In the genomic region with DNA sequence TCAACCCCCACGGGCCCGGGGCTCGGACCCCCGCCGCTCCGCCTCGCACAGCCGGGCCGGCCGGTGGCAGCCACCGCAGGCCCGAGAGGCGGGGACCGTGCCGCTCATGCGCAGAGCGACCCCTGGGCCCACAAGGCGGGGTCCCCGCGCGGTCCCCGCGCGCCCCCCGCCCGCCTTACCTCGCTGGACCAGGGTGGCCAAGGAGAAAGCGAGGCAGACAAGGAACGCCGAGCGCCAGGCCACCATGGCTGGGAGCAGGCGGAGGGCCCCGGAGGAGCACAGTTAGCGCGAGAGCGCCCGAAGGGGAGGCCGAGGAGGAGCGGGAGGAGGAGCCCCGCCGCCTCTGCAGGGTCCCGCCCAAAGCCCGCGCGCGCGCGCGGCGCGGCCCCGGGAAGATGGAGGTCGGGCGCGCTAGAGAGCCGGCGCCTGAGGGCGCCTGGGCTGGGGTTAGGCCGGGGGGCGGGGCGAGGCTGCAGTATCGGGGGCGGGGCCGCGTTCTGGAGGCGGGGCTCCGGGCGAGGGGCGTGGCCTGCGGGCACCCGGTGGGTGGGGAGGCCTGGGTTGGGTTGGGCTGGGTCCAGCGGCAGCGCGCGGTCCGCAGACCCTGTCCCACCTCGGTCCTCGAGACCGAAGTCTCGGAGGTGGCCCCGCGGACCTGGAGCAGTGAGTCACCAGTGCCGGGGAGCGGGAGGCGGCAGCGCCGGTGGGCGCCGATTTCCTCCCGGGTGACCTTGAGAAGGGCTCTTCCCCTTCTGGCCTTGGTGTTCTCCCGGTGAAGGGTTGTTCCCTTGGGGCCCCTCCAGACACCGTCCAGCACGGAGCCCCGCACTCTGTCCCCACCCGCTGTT, we compare ENCODE assay signal across 8 cellular contexts.
DNase-seq lines count a peak whose midpoint lies in the region; ATAC-seq and TF ChIP-seq lines count a peak whose summit lies in the region.

A gene with protein sequence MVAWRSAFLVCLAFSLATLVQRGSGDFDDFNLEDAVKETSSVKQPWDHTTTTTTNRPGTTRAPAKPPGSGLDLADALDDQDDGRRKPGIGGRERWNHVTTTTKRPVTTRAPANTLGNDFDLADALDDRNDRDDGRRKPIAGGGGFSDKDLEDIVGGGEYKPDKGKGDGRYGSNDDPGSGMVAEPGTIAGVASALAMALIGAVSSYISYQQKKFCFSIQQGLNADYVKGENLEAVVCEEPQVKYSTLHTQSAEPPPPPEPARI (minus strand): TSS at position 326 of the 848 bp plus-strand sequence. CDS start 80 bp downstream, at position 246.

- H3K27ac ChIP-seq in substantia nigra (ENCODE audit: low read depth, low read length, poor library complexity, severe bottlenecking), result peak within 1 kb of the TSS; percentile 58

- TF ChIP-seq CTCF in HFF-Myc (IDR thresholded peaks at IDR 0.05; ENCODE audit: low read depth, low read length, missing control alignments), result no peak

- peak; percentile 96 for ATAC-seq in SK-N-SH treated with all-trans-retinoic acid at 6 μM for 48 hours

- DNase-seq in GM04504 (ENCODE audit: low read depth), result peak; percentile 70
- peak; percentile 19 for DNase-seq in HFF-Myc (ENCODE audit: extremely low read depth, low read depth)
- peak; percentile 87 for DNase-seq in NAMALWA (ENCODE audit: low spot score)
- DNase-seq in activated naive CD4-positive, alpha-beta T cell treated with anti-CD3 and anti-CD28 coated beads, Interleukin-2, amount 50 U/mL, for 16 hours, result peak; percentile 89
- peak; percentile 88 for DNase-seq in germinal center (ENCODE audit: low spot score)
- DNase-seq in nucleus accumbens (lab: John Stamatoyannopoulos, UW), result peak; percentile 2 to 91 (median 78)
- peak; percentile 35 to 92 (median 77) for DNase-seq in substantia nigra (lab: John Stamatoyannopoulos, UW)

- H3K4me3 ChIP-seq in HFF-Myc (replicated peaks; ENCODE audit: low read depth, low read length), result peak within 1 kb of the TSS; percentile 59

TF ChIP-seq in SK-N-SH treated with all-trans-retinoic acid at 6 μM for 48 hours, 23 proteins besides CTCF, POLR2A, EP300 and RAD21:
- no peak for TF ChIP-seq ZNF70 (CRISPR knock-in tag; IDR thresholded peaks at IDR 0.05)
- TF ChIP-seq ISL1 (CRISPR knock-in tag; IDR thresholded peaks at IDR 0.05), result no peak
- no peak for TF ChIP-seq GLIS3 (CRISPR knock-in tag; IDR thresholded peaks at IDR 0.05)
- TF ChIP-seq, protein P1, sequence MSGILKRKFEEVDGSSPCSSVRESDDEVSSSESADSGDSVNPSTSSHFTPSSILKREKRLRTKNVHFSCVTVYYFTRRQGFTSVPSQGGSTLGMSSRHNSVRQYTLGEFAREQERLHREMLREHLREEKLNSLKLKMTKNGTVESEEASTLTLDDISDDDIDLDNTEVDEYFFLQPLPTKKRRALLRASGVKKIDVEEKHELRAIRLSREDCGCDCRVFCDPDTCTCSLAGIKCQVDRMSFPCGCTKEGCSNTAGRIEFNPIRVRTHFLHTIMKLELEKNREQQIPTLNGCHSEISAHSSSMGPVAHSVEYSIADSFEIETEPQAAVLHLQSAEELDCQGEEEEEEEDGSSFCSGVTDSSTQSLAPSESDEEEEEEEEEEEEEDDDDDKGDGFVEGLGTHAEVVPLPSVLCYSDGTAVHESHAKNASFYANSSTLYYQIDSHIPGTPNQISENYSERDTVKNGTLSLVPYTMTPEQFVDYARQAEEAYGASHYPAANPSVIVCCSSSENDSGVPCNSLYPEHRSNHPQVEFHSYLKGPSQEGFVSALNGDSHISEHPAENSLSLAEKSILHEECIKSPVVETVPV (CRISPR knock-in tag; IDR thresholded peaks at IDR 0.05), result no peak
- TF ChIP-seq BACH2 (CRISPR knock-in tag; IDR thresholded peaks at IDR 0.05; ENCODE audit: borderline replicate concordance), result no peak
- TF ChIP-seq PPARA (CRISPR knock-in tag; IDR thresholded peaks at IDR 0.05; ENCODE audit: borderline replicate concordance), result no peak
- TF ChIP-seq TOX (CRISPR knock-in tag; IDR thresholded peaks at IDR 0.05; ENCODE audit: borderline replicate concordance), result no peak
- TF ChIP-seq TCF4 (CRISPR knock-in tag; IDR thresholded peaks at IDR 0.05; ENCODE audit: borderline replicate concordance), result no peak
- no peak for TF ChIP-seq RARB (CRISPR knock-in tag; IDR thresholded peaks at IDR 0.05)
- no peak for TF ChIP-seq ESRRG (CRISPR knock-in tag; IDR thresholded peaks at IDR 0.05)
- TF ChIP-seq ZFP30 (CRISPR knock-in tag; IDR thresholded peaks at IDR 0.05), result no peak
- TF ChIP-seq, protein P2, sequence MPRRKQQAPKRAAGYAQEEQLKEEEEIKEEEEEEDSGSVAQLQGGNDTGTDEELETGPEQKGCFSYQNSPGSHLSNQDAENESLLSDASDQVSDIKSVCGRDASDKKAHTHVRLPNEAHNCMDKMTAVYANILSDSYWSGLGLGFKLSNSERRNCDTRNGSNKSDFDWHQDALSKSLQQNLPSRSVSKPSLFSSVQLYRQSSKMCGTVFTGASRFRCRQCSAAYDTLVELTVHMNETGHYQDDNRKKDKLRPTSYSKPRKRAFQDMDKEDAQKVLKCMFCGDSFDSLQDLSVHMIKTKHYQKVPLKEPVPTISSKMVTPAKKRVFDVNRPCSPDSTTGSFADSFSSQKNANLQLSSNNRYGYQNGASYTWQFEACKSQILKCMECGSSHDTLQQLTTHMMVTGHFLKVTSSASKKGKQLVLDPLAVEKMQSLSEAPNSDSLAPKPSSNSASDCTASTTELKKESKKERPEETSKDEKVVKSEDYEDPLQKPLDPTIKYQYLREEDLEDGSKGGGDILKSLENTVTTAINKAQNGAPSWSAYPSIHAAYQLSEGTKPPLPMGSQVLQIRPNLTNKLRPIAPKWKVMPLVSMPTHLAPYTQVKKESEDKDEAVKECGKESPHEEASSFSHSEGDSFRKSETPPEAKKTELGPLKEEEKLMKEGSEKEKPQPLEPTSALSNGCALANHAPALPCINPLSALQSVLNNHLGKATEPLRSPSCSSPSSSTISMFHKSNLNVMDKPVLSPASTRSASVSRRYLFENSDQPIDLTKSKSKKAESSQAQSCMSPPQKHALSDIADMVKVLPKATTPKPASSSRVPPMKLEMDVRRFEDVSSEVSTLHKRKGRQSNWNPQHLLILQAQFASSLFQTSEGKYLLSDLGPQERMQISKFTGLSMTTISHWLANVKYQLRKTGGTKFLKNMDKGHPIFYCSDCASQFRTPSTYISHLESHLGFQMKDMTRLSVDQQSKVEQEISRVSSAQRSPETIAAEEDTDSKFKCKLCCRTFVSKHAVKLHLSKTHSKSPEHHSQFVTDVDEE (CRISPR knock-in tag; IDR thresholded peaks at IDR 0.05), result no peak
- TF ChIP-seq, protein P3, sequence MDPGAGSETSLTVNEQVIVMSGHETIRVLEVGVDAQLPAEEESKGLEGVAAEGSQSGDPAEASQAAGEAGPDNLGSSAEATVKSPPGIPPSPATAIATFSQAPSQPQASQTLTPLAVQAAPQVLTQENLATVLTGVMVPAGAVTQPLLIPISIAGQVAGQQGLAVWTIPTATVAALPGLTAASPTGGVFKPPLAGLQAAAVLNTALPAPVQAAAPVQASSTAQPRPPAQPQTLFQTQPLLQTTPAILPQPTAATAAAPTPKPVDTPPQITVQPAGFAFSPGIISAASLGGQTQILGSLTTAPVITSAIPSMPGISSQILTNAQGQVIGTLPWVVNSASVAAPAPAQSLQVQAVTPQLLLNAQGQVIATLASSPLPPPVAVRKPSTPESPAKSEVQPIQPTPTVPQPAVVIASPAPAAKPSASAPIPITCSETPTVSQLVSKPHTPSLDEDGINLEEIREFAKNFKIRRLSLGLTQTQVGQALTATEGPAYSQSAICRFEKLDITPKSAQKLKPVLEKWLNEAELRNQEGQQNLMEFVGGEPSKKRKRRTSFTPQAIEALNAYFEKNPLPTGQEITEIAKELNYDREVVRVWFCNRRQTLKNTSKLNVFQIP (CRISPR knock-in tag; IDR thresholded peaks at IDR 0.05; ENCODE audit: borderline replicate concordance, low read depth), result no peak
- TF ChIP-seq ZNF8 (CRISPR knock-in tag; IDR thresholded peaks at IDR 0.05), result no peak
- no peak for TF ChIP-seq ZFP3 (CRISPR knock-in tag; IDR thresholded peaks at IDR 0.05)
- no peak for TF ChIP-seq SNAI2 (CRISPR knock-in tag; IDR thresholded peaks at IDR 0.05)
- TF ChIP-seq, protein P4, sequence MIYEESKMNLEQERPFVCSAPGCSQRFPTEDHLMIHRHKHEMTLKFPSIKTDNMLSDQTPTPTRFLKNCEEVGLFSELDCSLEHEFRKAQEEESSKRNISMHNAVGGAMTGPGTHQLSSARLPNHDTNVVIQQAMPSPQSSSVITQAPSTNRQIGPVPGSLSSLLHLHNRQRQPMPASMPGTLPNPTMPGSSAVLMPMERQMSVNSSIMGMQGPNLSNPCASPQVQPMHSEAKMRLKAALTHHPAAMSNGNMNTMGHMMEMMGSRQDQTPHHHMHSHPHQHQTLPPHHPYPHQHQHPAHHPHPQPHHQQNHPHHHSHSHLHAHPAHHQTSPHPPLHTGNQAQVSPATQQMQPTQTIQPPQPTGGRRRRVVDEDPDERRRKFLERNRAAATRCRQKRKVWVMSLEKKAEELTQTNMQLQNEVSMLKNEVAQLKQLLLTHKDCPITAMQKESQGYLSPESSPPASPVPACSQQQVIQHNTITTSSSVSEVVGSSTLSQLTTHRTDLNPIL (CRISPR knock-in tag; IDR thresholded peaks at IDR 0.05; ENCODE audit: low read depth), result no peak
- no peak for TF ChIP-seq ARNTL (CRISPR knock-in tag; IDR thresholded peaks at IDR 0.05; ENCODE audit: borderline replicate concordance, low read depth)
- no peak for TF ChIP-seq CSDC2 (CRISPR knock-in tag; IDR thresholded peaks at IDR 0.05)
- TF ChIP-seq, protein P5, sequence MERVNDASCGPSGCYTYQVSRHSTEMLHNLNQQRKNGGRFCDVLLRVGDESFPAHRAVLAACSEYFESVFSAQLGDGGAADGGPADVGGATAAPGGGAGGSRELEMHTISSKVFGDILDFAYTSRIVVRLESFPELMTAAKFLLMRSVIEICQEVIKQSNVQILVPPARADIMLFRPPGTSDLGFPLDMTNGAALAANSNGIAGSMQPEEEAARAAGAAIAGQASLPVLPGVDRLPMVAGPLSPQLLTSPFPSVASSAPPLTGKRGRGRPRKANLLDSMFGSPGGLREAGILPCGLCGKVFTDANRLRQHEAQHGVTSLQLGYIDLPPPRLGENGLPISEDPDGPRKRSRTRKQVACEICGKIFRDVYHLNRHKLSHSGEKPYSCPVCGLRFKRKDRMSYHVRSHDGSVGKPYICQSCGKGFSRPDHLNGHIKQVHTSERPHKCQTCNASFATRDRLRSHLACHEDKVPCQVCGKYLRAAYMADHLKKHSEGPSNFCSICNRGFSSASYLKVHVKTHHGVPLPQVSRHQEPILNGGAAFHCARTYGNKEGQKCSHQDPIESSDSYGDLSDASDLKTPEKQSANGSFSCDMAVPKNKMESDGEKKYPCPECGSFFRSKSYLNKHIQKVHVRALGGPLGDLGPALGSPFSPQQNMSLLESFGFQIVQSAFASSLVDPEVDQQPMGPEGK (CRISPR knock-in tag; IDR thresholded peaks at IDR 0.05; ENCODE audit: borderline replicate concordance), result no peak

Comparison
In these comparisons a context has a peak if more than half of its experiments do, and no peak if none do; other contexts are left out.
1. Peak in every context shown above with its lines: DNase-seq, ATAC-seq, H3K4me3 ChIP-seq and H3K27ac ChIP-seq.
2. DNase-seq: peak in every context shown above with its lines; median percentile 89 in activated naive CD4-positive, alpha-beta T cell treated with anti-CD3 and anti-CD28 coated beads, Interleukin-2, amount 50 U/mL, for 16 hours; 88 in germinal center; 87 in NAMALWA; 78 in nucleus accumbens; 77 in substantia nigra; 70 in GM04504; 19 in HFF-Myc.